ENCODE assay signal across 25 cellular contexts in genomic region chr5:173453167-173453566, GRCh38.
A peak's percentile ranks its signal among the peaks of the same experiment; 100 is the strongest.
DNase-seq lines count a peak whose midpoint lies in the region; ATAC-seq and TF ChIP-seq lines count a peak whose summit lies in the region.
"Had no signal": no experiment of that assay in that cellular context is flagged by ENCODE, and none has a peak within 500 bp of the region (broad histone marks: within the 10 kb centered on the region; RNA-seq: fewer than 3 reads in every experiment).

No MANE protein-coding gene starts in this region.

- 92 to 93% methylated on average over 3 of the region's 4 CpGs for WGBS in mesodermal cell (ENCODE audit: insufficient coverage in 2 of 2), 2 experiments

- intact Hi-C loops in MCF 10A (cut with micrococcal nuclease) = loop anchor here (10.0 kb wide), 1 partner anchor 498 kb away; the partner anchor contains the start of gene RPL26L1

- TF ChIP-seq CTCF in AG04450 (IDR thresholded peaks at IDR 0.05; ENCODE audit: low read depth, low read length) (no peak), HFFc6 (IDR thresholded peaks at IDR 0.05) (no peak), MCF 10A (IDR thresholded peaks at IDR 0.05; ENCODE audit: unreplicated experiment) (no peak)

- H3K9me3 Mint-ChIP-seq in HFFc6 (no peaks in the 10 kb centered on the region), MCF 10A (ENCODE audit: unreplicated experiment) (no peaks in the 10 kb centered on the region)
- H3K9me3 Mint-ChIP-seq: naive thymus-derived CD8-positive, alpha-beta T cell; stimulated activated naive CD8-positive, alpha-beta T cell treated with anti-CD3 and anti-CD28 coated beads, Interleukin-15, Interleukin-2, amounts not matched to agents 100 ng/mL and 50 ng/mL, for 24 hours; T-helper 1 cell treated with Interleukin-12 subunit alpha and Interleukin-12 subunit beta and Interleukin-4 antibody, amounts not matched to agents 30 μg/mL and 1 μg/mL, for 36 hours had no signal

- no peak for DNase-seq in AG04450 (ENCODE audit: low read depth, low spot score)
- peak; percentile 34 for DNase-seq in HFFc6
- DNase-seq in MCF 10A (ENCODE audit: unreplicated experiment) = no peak
- no peak for DNase-seq in stimulated activated naive CD8-positive, alpha-beta T cell treated with anti-CD3 and anti-CD28 coated beads, Interleukin-15, Interleukin-2, amounts not matched to agents 100 U/mL and 50 U/mL, for 24 hours
- DNase-seq in DMS79 treated with DMSO at 0.1 percent for 48 hours (lab: John Stamatoyannopoulos, UW) = no peak
- DNase-seq in G401 (ENCODE audit: low spot score) = no peak
- DNase-seq: activated CD4-positive, alpha-beta T cell treated with anti-CD3 and anti-CD28 coated beads, Interleukin-2, amount 50 U/mL, for 4 hours; activated CD8-positive, alpha-beta memory T cell treated with anti-CD3 and anti-CD28 coated beads, Interleukin-2, amount 50 U/mL, for 48 hours; activated effector memory CD4-positive, alpha-beta T cell treated with Interleukin-2 at 50 U/mL for 16 hours; CD4-positive, CD25-positive, alpha-beta regulatory T cell; KBM-7; mesendoderm; naive thymus-derived CD8-positive, alpha-beta T cell; NCI-H1092; NCI-H526; ovary; SIG-M5; stimulated activated CD4-positive, alpha-beta T cell treated with anti-CD3 and anti-CD28 coated beads, Interleukin-2, amount 100 ng/mL, for 24 hours had no signal

- H3K27ac Mint-ChIP-seq in HFFc6 (peak overlapping the region; percentile 100), MCF 10A (ENCODE audit: low read depth, unreplicated experiment) (peak overlapping the region; percentile 94)
- H3K27ac Mint-ChIP-seq: CD4-positive, CD25-positive, alpha-beta regulatory T cell; naive thymus-derived CD8-positive, alpha-beta T cell; stimulated activated naive CD8-positive, alpha-beta T cell treated with anti-CD3 and anti-CD28 coated beads, Interleukin-15, Interleukin-2, amounts not matched to agents 100 ng/mL and 50 ng/mL, for 24 hours; T-helper 1 cell treated with Interleukin-12 subunit alpha and Interleukin-12 subunit beta and Interleukin-4 antibody, amounts not matched to agents 30 μg/mL and 1 μg/mL, for 36 hours had no signal

- H3K4me1 Mint-ChIP-seq in HFFc6 (ENCODE audit: low read depth) (peaks cover 78% of the 10 kb centered on the region), MCF 10A (ENCODE audit: insufficient read depth, unreplicated experiment) (peaks cover 57% of the 10 kb centered on the region)
- H3K4me1 Mint-ChIP-seq: CD4-positive, CD25-positive, alpha-beta regulatory T cell; naive thymus-derived CD8-positive, alpha-beta T cell had no signal

- POLR2A ChIA-PET in AG04450 (lab: Yijun Ruan, JAX) = no interaction called here
- POLR2A ChIA-PET in MCF 10A (lab: Yijun Ruan, JAX) = interaction anchor here (2.2 kb wide), 1 partner anchor 19 kb away, joined by 6 read pairs; no protein-coding TSS in a partner anchor

- H3K36me3 Mint-ChIP-seq in HFFc6 (ENCODE audit: low read depth) = no peaks in the 10 kb centered on the region
- no peaks in the 10 kb centered on the region for H3K36me3 Mint-ChIP-seq in MCF 10A (ENCODE audit: insufficient read depth, unreplicated experiment)
- H3K36me3 Mint-ChIP-seq: CD4-positive, CD25-positive, alpha-beta regulatory T cell; naive thymus-derived CD8-positive, alpha-beta T cell had no signal

- no peak for ATAC-seq in stimulated activated naive CD8-positive, alpha-beta T cell treated with anti-CD3 and anti-CD28 coated beads, Interleukin-15, Interleukin-2, amounts not matched to agents 100 U/mL and 50 U/mL, for 24 hours
- no peak for ATAC-seq in SK-N-SH treated with all-trans-retinoic acid at 6 μM for 48 hours
- ATAC-seq: naive thymus-derived CD8-positive, alpha-beta T cell had no signal

- CTCF ChIA-PET in AG04450 (lab: Charles Lee) (interaction anchor here (0.8 kb wide), 4 partner anchors 13 to 159 kb away, joined by 3 to 6 read pairs (median 4); no protein-coding TSS in a partner anchor), MCF 10A (lab: Yijun Ruan, JAX) (interaction anchor here (0.5 to 2.3 kb wide), 6 partner anchors 12 to 119 kb away, joined by 3 to 10 read pairs (median 4); no protein-coding TSS in a partner anchor)

- H3K27me3 Mint-ChIP-seq in HFFc6 (ENCODE audit: insufficient read depth) (no peaks in the 10 kb centered on the region; the same call in 1 of the 2 replicates), MCF 10A (ENCODE audit: insufficient read depth, unreplicated experiment) (no peaks in the 10 kb centered on the region)

- H3K27me3 ChIP-seq in AG04450 (ENCODE audit: control insufficient read depth, insufficient read depth, low read length) = no peaks in the 10 kb centered on the region
- H3K27me3 ChIP-seq: cardiac muscle cell, ovary, tibial nerve had no signal

- H3K27ac ChIP-seq in AG04450 (ENCODE audit: low read depth, low read length) (peak overlapping the region; percentile 98), mesodermal cell (ENCODE audit: low read depth, low read length, severe bottlenecking) (peak overlapping the region; percentile 99)
- H3K27ac ChIP-seq: cardiac muscle cell, ovary, tibial nerve, VCaP had no signal

- H3K4me3 Mint-ChIP-seq in HFFc6 (0 out of 2 replicates have a peak overlapping the region, but pooled peaks have one; percentile 80), MCF 10A (ENCODE audit: unreplicated experiment) (no peak overlapping the region)
- H3K4me3 Mint-ChIP-seq: CD4-positive, CD25-positive, alpha-beta regulatory T cell; naive thymus-derived CD8-positive, alpha-beta T cell; stimulated activated naive CD8-positive, alpha-beta T cell treated with anti-CD3 and anti-CD28 coated beads, Interleukin-15, Interleukin-2, amounts not matched to agents 100 ng/mL and 50 ng/mL, for 24 hours; T-helper 1 cell treated with Interleukin-12 subunit alpha and Interleukin-12 subunit beta and Interleukin-4 antibody, amounts not matched to agents 30 μg/mL and 1 μg/mL, for 36 hours had no signal

- in situ Hi-C loops in G401 (cut with HindIII; ENCODE audit: low sequenced_read_pairs) = no loop called here

- BruUV-seq in MCF 10A (replicated peaks; lab: Mats Ljungman, UMichigan) = no TSS peak

- no peaks in the 10 kb centered on the region for H3K36me3 ChIP-seq in mesodermal cell (ENCODE audit: control insufficient read depth, insufficient read depth, low read length)
- H3K36me3 ChIP-seq: cardiac muscle cell, ovary, tibial nerve had no signal

- H3K4me1 ChIP-seq in mesodermal cell (ENCODE audit: control insufficient read depth, insufficient read depth, low read length, poor library complexity, severe bottlenecking) = peaks cover 41% of the 10 kb centered on the region
- H3K4me1 ChIP-seq: tibial nerve had no signal

- H3K4me3 ChIP-seq in AG04450 (ENCODE audit: low read depth, low read length) (no peak overlapping the region), mesodermal cell (ENCODE audit: extremely low read depth, insufficient read depth, low read length, poor library complexity, severe bottlenecking) (no peak overlapping the region)
- H3K4me3 ChIP-seq: cardiac muscle cell, ovary, tibial nerve had no signal

- no peaks in the 10 kb centered on the region for H3K9me3 ChIP-seq in AG04450 (ENCODE audit: control insufficient read depth, insufficient read depth, low read length)
- H3K9me3 ChIP-seq in mesodermal cell (ENCODE audit: control insufficient read depth, low read length) = no peaks in the 10 kb centered on the region
- H3K9me3 ChIP-seq: ovary, tibial nerve had no signal

TF ChIP-seq in SK-N-SH treated with all-trans-retinoic acid at 6 μM for 48 hours, 23 proteins besides CTCF, POLR2A, EP300 and RAD21:
- TF ChIP-seq CSRNP3 (CRISPR knock-in tag; IDR thresholded peaks at IDR 0.05) (no peak), ZNF565 (CRISPR knock-in tag; conservative IDR thresholded peaks at IDR 0.05; ENCODE audit: low read depth) (no peak), CREB5 (CRISPR knock-in tag; IDR thresholded peaks at IDR 0.05; ENCODE audit: low read depth) (no peak), CSDC2 (CRISPR knock-in tag; IDR thresholded peaks at IDR 0.05) (no peak)
